In genomic region chr4:175650103-175650502, GRCh38 we compare ENCODE assay signal across 3 cellular contexts.
A peak's percentile ranks its signal among the peaks of the same experiment; 100 is the strongest.
DNase-seq lines count a peak whose midpoint lies in the region; ATAC-seq, FAIRE-seq and TF ChIP-seq lines count a peak whose summit lies in the region.
"Not testable (repeated sequence)": the region's sequence is repeated elsewhere in the genome, so short reads cannot be mapped to it uniquely, and the experiment has no call there.

No MANE protein-coding gene starts in this region.

- TF ChIP-seq EP300 in A549 (IDR thresholded peaks at IDR 0.05) = not testable (repeated sequence)

- H3K4me3 ChIP-seq in A549; HEK293 (ENCODE audit: low read depth, low read length); WERI-Rb-1 (ENCODE audit: low read depth, low read length): not testable (repeated sequence)

- not testable (repeated sequence) for TF ChIP-seq RAD21 in A549 (conservative IDR thresholded peaks at IDR 0.05 in 1 of 2, IDR thresholded peaks at IDR 0.05 in 1 of 2)

- CTCF ChIA-PET in A549 (lab: Yijun Ruan, JAX); HEK293 (lab: Yijun Ruan, JAX): not testable (repeated sequence)

- not testable (repeated sequence) for H3K27me3 ChIP-seq in WERI-Rb-1 (ENCODE audit: insufficient read depth, low read depth, severe bottlenecking)

- POLR2A ChIA-PET in A549 (lab: Yijun Ruan, JAX); HEK293 (lab: Yijun Ruan, JAX): not testable (repeated sequence)

- DNase-seq in A549 (ENCODE audit: low read depth in 1 of 2, low spot score in 1 of 2); WERI-Rb-1: not testable (repeated sequence)

- not testable (repeated sequence) for H3K36me3 ChIP-seq in HEK293 (ENCODE audit: control insufficient read depth in 2 of 2, insufficient read depth in 1 of 2, low read length in 2 of 2); WERI-Rb-1

- TF ChIP-seq CTCF in A549 (IDR thresholded peaks at IDR 0.05); HEK293 (tag by site-specific recombination; IDR thresholded peaks at IDR 0.05); WERI-Rb-1 (IDR thresholded peaks at IDR 0.05; ENCODE audit: low read depth, low read length): not testable (repeated sequence)

- H3K27ac ChIP-seq in A549; HEK293 (ENCODE audit: extremely low read depth, low read depth, low read length): not testable (repeated sequence)
- H3K27ac ChIP-seq in WERI-Rb-1 = peak overlapping the region; percentile 43

- not testable (repeated sequence) for H3K4me1 ChIP-seq in A549; HEK293 (ENCODE audit: control insufficient read depth, insufficient read depth, low read length)

- H3K4me2 ChIP-seq in A549 = not testable (repeated sequence)

- WGBS in A549 (ENCODE audit: missing lambda C conversion rate) = 50% methylated on average over 3 of the region's 3 CpGs

- ATAC-seq in A549 = not testable (repeated sequence)

- not testable (repeated sequence) for FAIRE-seq in A549 (lab: Jason Lieb, UNC)

- H3K9me3 ChIP-seq in A549; HEK293 (ENCODE audit: control insufficient read depth, insufficient read depth, low read depth, low read length): not testable (repeated sequence)
- peaks cover 22% of the 10 kb centered on the region for H3K9me3 ChIP-seq in WERI-Rb-1 (ENCODE audit: severe bottlenecking)

- not testable (repeated sequence) for TF ChIP-seq POLR2A in A549 (IDR thresholded peaks at IDR 0.05; ENCODE audit: low read length)

TF ChIP-seq in A549, 52 proteins besides CTCF, POLR2A, EP300 and RAD21:
- 0 out of 2 replicates have a peak, but pooled peaks have one; percentile 4 for TF ChIP-seq ZC3H11A (IDR thresholded peaks at IDR 0.05)

TF ChIP-seq in HEK293, 187 proteins besides CTCF, POLR2A, EP300 and RAD21:
- TF ChIP-seq, protein P1, sequence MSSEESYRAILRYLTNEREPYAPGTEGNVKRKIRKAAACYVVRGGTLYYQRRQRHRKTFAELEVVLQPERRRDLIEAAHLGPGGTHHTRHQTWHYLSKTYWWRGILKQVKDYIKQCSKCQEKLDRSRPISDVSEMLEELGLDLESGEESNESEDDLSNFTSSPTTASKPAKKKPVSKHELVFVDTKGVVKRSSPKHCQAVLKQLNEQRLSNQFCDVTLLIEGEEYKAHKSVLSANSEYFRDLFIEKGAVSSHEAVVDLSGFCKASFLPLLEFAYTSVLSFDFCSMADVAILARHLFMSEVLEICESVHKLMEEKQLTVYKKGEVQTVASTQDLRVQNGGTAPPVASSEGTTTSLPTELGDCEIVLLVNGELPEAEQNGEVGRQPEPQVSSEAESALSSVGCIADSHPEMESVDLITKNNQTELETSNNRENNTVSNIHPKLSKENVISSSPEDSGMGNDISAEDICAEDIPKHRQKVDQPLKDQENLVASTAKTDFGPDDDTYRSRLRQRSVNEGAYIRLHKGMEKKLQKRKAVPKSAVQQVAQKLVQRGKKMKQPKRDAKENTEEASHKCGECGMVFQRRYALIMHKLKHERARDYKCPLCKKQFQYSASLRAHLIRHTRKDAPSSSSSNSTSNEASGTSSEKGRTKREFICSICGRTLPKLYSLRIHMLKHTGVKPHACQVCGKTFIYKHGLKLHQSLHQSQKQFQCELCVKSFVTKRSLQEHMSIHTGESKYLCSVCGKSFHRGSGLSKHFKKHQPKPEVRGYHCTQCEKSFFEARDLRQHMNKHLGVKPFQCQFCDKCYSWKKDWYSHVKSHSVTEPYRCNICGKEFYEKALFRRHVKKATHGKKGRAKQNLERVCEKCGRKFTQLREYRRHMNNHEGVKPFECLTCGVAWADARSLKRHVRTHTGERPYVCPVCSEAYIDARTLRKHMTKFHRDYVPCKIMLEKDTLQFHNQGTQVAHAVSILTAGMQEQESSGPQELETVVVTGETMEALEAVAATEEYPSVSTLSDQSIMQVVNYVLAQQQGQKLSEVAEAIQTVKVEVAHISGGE (tag by site-specific recombination; conservative IDR thresholded peaks at IDR 0.05; ENCODE audit: low read depth) = peak; percentile 47
- peak; percentile 52 for TF ChIP-seq ZNF426 (tag by site-specific recombination; IDR thresholded peaks at IDR 0.05)
- peak; percentile 34; the same call in 1 of the 2 replicates for TF ChIP-seq ZBTB8A (tag by site-specific recombination; IDR thresholded peaks at IDR 0.05)
- TF ChIP-seq ZNF555 (tag by site-specific recombination; conservative IDR thresholded peaks at IDR 0.05) = peak; percentile 32
- TF ChIP-seq ZNF266 (tag by site-specific recombination; IDR thresholded peaks at IDR 0.05; ENCODE audit: low read depth) = 0 out of 2 replicates have a peak, but pooled peaks have one; percentile 15
- peak; percentile 49 for TF ChIP-seq ZNF623 (tag by site-specific recombination; IDR thresholded peaks at IDR 0.05)
- peak; percentile 64; the same call in 1 of the 2 replicates for TF ChIP-seq ZNF394 (tag by site-specific recombination; IDR thresholded peaks at IDR 0.05; ENCODE audit: borderline replicate concordance)
- peak; percentile 42; the same call in 1 of the 2 replicates for TF ChIP-seq ZNF140 (tag by site-specific recombination; IDR thresholded peaks at IDR 0.05)
- TF ChIP-seq ZNF518A (tag by site-specific recombination; conservative IDR thresholded peaks at IDR 0.05; ENCODE audit: low read depth) = peak; percentile 67
TF ChIP-seq in HEK293: peak in this region for 9; not testable (repeated sequence) for 178.
